23 cellular contexts compared by ENCODE assay signal in the genomic region with DNA sequence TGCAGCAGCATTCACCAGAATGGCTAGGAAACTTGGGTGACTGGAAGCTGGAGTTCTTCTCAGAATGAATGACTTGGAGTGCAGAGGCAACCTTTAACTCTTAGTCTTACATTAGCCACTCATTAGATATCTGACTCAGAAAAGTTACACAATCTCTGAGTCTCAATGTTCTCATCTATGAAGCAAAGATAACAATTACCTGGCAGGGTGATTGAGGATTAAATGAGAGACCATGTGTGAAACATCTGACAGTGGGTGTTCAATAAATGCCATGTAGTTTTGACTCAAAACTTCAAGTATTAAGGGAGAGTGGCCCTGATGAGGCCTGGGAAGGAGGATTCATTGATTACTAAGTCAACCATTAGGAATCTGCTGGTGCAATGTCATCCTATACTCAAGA. TPM values are rescaled to one million over a fixed set of nuclear protein-coding genes. Genes with fewer than 3 reads are reported as not detected.
DNase-seq lines count a peak whose midpoint lies in the region; ATAC-seq, FAIRE-seq and TF ChIP-seq lines count a peak whose summit lies in the region.
"Had no signal": no experiment of that assay in that cellular context is flagged by ENCODE, and none has a peak within 500 bp of the region (broad histone marks: within the 10 kb centered on the region; RNA-seq: fewer than 3 reads in every experiment).

No MANE protein-coding gene starts in this region.

- H2AFZ ChIP-seq in astrocyte (ENCODE audit: low read depth, low read length) = no peak overlapping the region
- H2AFZ ChIP-seq: PC-9 had no signal

- POLR2A ChIA-PET in MCF 10A (lab: Yijun Ruan, JAX) = interaction anchor here (0.7 kb wide), 1 partner anchor 18 kb away, joined by 3 read pairs; no protein-coding TSS in a partner anchor

- TF ChIP-seq CTCF in MCF 10A (IDR thresholded peaks at IDR 0.05; ENCODE audit: unreplicated experiment) (no peak), breast epithelium (IDR thresholded peaks at IDR 0.05) (no peak), astrocyte (IDR thresholded peaks at IDR 0.05; ENCODE audit: insufficient read depth, low read depth, low read length) (no peak), fibroblast of villous mesenchyme (IDR thresholded peaks at IDR 0.05; ENCODE audit: insufficient read depth, low read depth, low read length) (no peak)

- CTCF ChIA-PET in MCF 10A (lab: Yijun Ruan, JAX) = no interaction called here

- H3K27me3 Mint-ChIP-seq in MCF 10A (ENCODE audit: insufficient read depth, unreplicated experiment) = no peaks in the 10 kb centered on the region
- peaks cover under 1% of the 10 kb centered on the region for H3K27me3 Mint-ChIP-seq in astrocyte (ENCODE audit: low read depth, unreplicated experiment)
- H3K27me3 Mint-ChIP-seq: naive thymus-derived CD8-positive, alpha-beta T cell; progenitor cell of endocrine pancreas; stimulated activated naive B cell treated with anti-CD40 and anti-IgM and Interleukin-4, amounts not matched to agents 10 μg/mL and 1 μg/mL and 100 μg/mL, for 72 hours had no signal

- no peak overlapping the region for H3K9ac ChIP-seq in astrocyte (ENCODE audit: low read length)

- H3K4me1 ChIP-seq in breast epithelium = no peaks in the 10 kb centered on the region
- H3K4me1 ChIP-seq in astrocyte (ENCODE audit: insufficient read depth, low read length) = no peaks in the 10 kb centered on the region
- H3K4me1 ChIP-seq: upper lobe of left lung had no signal

- H3K9me3 Mint-ChIP-seq in MCF 10A (ENCODE audit: unreplicated experiment) (no peaks in the 10 kb centered on the region), astrocyte (ENCODE audit: unreplicated experiment) (no peaks in the 10 kb centered on the region)
- H3K9me3 Mint-ChIP-seq: stimulated activated naive B cell treated with anti-CD40 and anti-IgM and Interleukin-4, amounts not matched to agents 10 μg/mL and 1 μg/mL and 100 μg/mL, for 72 hours had no signal

- H4K20me1 ChIP-seq in astrocyte (ENCODE audit: insufficient read depth, low read length) = no peaks in the 10 kb centered on the region

- no peaks in the 10 kb centered on the region for H3K79me2 ChIP-seq in astrocyte (ENCODE audit: insufficient read depth, low read length)

- DNase-seq in MCF 10A (ENCODE audit: unreplicated experiment) = peak; percentile 62
- no peak for DNase-seq in breast epithelium (ENCODE audit: low spot score in 2 of 2)
- DNase-seq in astrocyte (ENCODE audit: low read depth) = peak; percentile 55
- DNase-seq in fibroblast of villous mesenchyme (ENCODE audit: low read depth) = peak; percentile 45
- DNase-seq in NCI-H510A treated with DMSO at 0.1 percent for 48 hours (lab: John Stamatoyannopoulos, UW) = no peak
- DNase-seq: activated naive CD4-positive, alpha-beta T cell treated with anti-CD3 and anti-CD28 coated beads, Interleukin-2, amount 50 U/mL, for 16 hours; activated T-cell treated with anti-CD3 and anti-CD28 coated beads, Interleukin-2, amount 50 U/mL, for 1 hour; effector memory CD4-positive, alpha-beta T cell; naive thymus-derived CD8-positive, alpha-beta T cell; NCI-H187 treated with DMSO at 0.1 percent for 48 hours; NCI-H69; PC-9; stimulated activated CD4-positive, alpha-beta T cell treated with anti-CD3 and anti-CD28 coated beads, Interleukin-12 subunit alpha, Interleukin-12 subunit beta, amount 100 ng/mL, for 4 hours; stimulated activated naive B cell treated with anti-CD40 and anti-IgM and Interleukin-4, amounts not matched to agents 10 μg/mL and 1 μg/mL and 100 μg/mL, for 72 hours; SW 1271; upper lobe of left lung had no signal

- H3K4me1 Mint-ChIP-seq in MCF 10A (ENCODE audit: insufficient read depth, unreplicated experiment) = peaks cover 12% of the 10 kb centered on the region
- H3K4me1 Mint-ChIP-seq in astrocyte (ENCODE audit: low read depth, unreplicated experiment) = peaks cover 1% of the 10 kb centered on the region
- H3K4me1 Mint-ChIP-seq: naive thymus-derived CD8-positive, alpha-beta T cell; stimulated activated naive B cell treated with anti-CD40 and anti-IgM and Interleukin-4, amounts not matched to agents 10 μg/mL and 1 μg/mL and 100 μg/mL, for 72 hours had no signal

- no peak overlapping the region for H3K4me3 ChIP-seq in breast epithelium
- H3K4me3 ChIP-seq in astrocyte (ENCODE audit: insufficient read depth, low read depth, low read length) = no peak overlapping the region
- no peak overlapping the region for H3K4me3 ChIP-seq in fibroblast of villous mesenchyme (ENCODE audit: low read depth, low read length)
- H3K4me3 ChIP-seq: GM12878, PC-9, upper lobe of left lung had no signal

- peaks cover 18% of the 10 kb centered on the region for H3K36me3 Mint-ChIP-seq in MCF 10A (ENCODE audit: insufficient read depth, unreplicated experiment)
- no peaks in the 10 kb centered on the region for H3K36me3 Mint-ChIP-seq in astrocyte (ENCODE audit: low read depth, unreplicated experiment)

- H3K4me2 ChIP-seq in astrocyte (ENCODE audit: low read length) = no peak overlapping the region
- H3K4me2 ChIP-seq: PC-9 had no signal

- H3K27me3 ChIP-seq in breast epithelium = no peaks in the 10 kb centered on the region
- H3K27me3 ChIP-seq in astrocyte (ENCODE audit: insufficient read depth, low read length) = no peaks in the 10 kb centered on the region
- H3K27me3 ChIP-seq: upper lobe of left lung had no signal

- intact Hi-C loops in MCF 10A (cut with micrococcal nuclease) = loop anchor here (10.0 kb wide), 1 partner anchor 420 kb away; no protein-coding TSS in a partner anchor
- intact Hi-C loops in breast epithelium (cut with DNase I; ENCODE audit: low total_unique reads) = no loop called here

- ATAC-seq in HG03342 (IDR thresholded peaks at IDR 0.05; ENCODE audit: unreplicated experiment) (no peak), GM18873 (IDR thresholded peaks at IDR 0.05; ENCODE audit: low FRiP score, unreplicated experiment) (no peak), GM18858 (IDR thresholded peaks at IDR 0.05; ENCODE audit: unreplicated experiment) (no peak)
- ATAC-seq: GM12878; naive thymus-derived CD8-positive, alpha-beta T cell; stimulated activated naive B cell treated with anti-CD40 and anti-IgM and Interleukin-4, amounts not matched to agents 10 μg/mL and 1 μg/mL and 100 μg/mL, for 72 hours had no signal

- no peak for FAIRE-seq in astrocyte (lab: Jason Lieb, UNC)
- FAIRE-seq: A204.1, GM12878, H1 had no signal

- no peak overlapping the region for H3K27ac ChIP-seq in breast epithelium
- no peak overlapping the region for H3K27ac ChIP-seq in astrocyte (ENCODE audit: low read depth, low read length)
- H3K27ac ChIP-seq: PC-9, upper lobe of left lung had no signal

- no peaks in the 10 kb centered on the region for H3K36me3 ChIP-seq in breast epithelium
- no peaks in the 10 kb centered on the region for H3K36me3 ChIP-seq in astrocyte (ENCODE audit: insufficient read depth, low read length)

- no peak overlapping the region for H3K4me3 Mint-ChIP-seq in MCF 10A (ENCODE audit: unreplicated experiment)
- H3K4me3 Mint-ChIP-seq in astrocyte (ENCODE audit: unreplicated experiment) = no peak overlapping the region
- H3K4me3 Mint-ChIP-seq: naive thymus-derived CD8-positive, alpha-beta T cell; stimulated activated naive B cell treated with anti-CD40 and anti-IgM and Interleukin-4, amounts not matched to agents 10 μg/mL and 1 μg/mL and 100 μg/mL, for 72 hours had no signal

- H3K27ac Mint-ChIP-seq in MCF 10A (ENCODE audit: low read depth, unreplicated experiment) = no peak overlapping the region
- no peak overlapping the region for H3K27ac Mint-ChIP-seq in astrocyte (ENCODE audit: unreplicated experiment)
- H3K27ac Mint-ChIP-seq: progenitor cell of endocrine pancreas; stimulated activated naive B cell treated with anti-CD40 and anti-IgM and Interleukin-4, amounts not matched to agents 10 μg/mL and 1 μg/mL and 100 μg/mL, for 72 hours had no signal

- H3K9me3 ChIP-seq in breast epithelium = no peaks in the 10 kb centered on the region
- no peaks in the 10 kb centered on the region for H3K9me3 ChIP-seq in astrocyte (ENCODE audit: insufficient read depth, low read depth, low read length)
- H3K9me3 ChIP-seq: upper lobe of left lung had no signal

- no peak for TF ChIP-seq POLR2A in breast epithelium (IDR thresholded peaks at IDR 0.05)

- no TSS peak for BruUV-seq in MCF 10A (replicated peaks; lab: Mats Ljungman, UMichigan)

RNA-seq across cellular contexts. Expression of gene MRPL3, which starts 48.3 kb away (rescaled TPM):
- total RNA-seq in MCF 10A (2022) = 138 and 179 TPM in 2 replicates
- total RNA-seq in breast epithelium = 100 to 1,000 TPM in 1 of 3 donors, 10 to 100 TPM in 2; 79.0 to 108 (median 95.1) TPM
- 73.8 and 76.1 TPM in 2 replicates for total RNA-seq in astrocyte
- 98.9 and 123 TPM in 2 replicates for total RNA-seq in fibroblast of villous mesenchyme

Comparison
In these comparisons a context has a peak if more than half of its experiments do, and no peak if none do; other contexts are left out.
1. DNase-seq: peak in MCF 10A (single experiment), astrocyte (single experiment) and fibroblast of villous mesenchyme (single experiment); none in breast epithelium (0 of 2) and NCI-H510A treated with DMSO at 0.1 percent for 48 hours (single experiment).